ENCODE assay signal across 14 cellular contexts in the genomic region with DNA sequence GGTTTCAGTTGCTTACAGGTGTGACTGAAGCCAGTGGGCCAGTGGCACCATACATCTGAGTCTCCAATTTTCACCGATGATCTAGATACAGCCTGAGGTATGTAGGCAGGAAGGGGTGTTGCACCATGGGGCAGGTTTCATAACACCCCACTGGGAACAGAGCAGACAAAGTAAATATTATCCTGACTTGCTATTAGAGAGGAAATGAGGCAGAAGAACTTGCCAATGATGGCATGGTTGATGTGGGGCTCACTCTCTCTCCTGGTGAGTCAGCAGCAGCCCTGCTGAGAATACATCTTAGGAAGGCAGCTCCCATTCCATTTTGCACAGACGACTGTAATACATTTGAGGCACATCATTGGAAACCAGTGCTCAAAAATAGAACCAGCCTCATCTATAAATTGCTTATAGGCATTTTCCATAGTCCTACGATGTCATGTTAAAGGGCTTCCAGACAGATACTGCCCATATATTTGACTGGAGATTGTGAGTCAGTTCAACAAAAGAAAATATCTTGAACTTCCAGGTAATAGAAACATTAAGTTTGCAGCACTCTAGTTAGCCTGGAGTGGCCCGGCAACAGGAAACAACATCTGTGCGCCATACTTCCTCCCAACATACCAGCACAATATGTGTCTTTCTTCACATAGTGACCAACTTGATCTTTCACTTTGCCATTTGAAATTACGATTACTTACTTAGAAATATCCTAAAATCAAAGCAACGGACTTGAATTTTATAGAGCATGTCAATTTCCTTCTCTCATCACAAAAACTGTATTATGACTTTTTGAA.
DNase-seq lines count a peak whose midpoint lies in the region; ATAC-seq and TF ChIP-seq lines count a peak whose summit lies in the region.
"Had no signal": no experiment of that assay in that cellular context is flagged by ENCODE, and none has a peak within 500 bp of the region (broad histone marks: within the 10 kb centered on the region; RNA-seq: fewer than 3 reads in every experiment).

No MANE protein-coding gene starts in this region.

- no peak overlapping the region for H3K4me3 ChIP-seq in osteoblast (ENCODE audit: insufficient read depth, low read length)
- H3K4me3 ChIP-seq: K562, SJCRH30 had no signal

- H3K4me2 ChIP-seq in osteoblast (ENCODE audit: insufficient read depth, low read length) = peak overlapping the region; percentile 13

- peaks cover 10% of the 10 kb centered on the region for H3K4me1 ChIP-seq in osteoblast (ENCODE audit: insufficient read depth, low read length)
- H3K4me1 ChIP-seq: SJCRH30 had no signal

- no peaks in the 10 kb centered on the region for H3K36me3 ChIP-seq in osteoblast (ENCODE audit: insufficient read depth, low read length)
- H3K36me3 ChIP-seq: SJCRH30 had no signal

- peak overlapping the region; percentile 33 for H3K27ac ChIP-seq in epithelial cell of prostate
- peak overlapping the region; percentile 5 for H3K27ac ChIP-seq in osteoblast (ENCODE audit: low read depth, low read length)
- H3K27ac ChIP-seq: SJCRH30 had no signal

- H3K9me3 ChIP-seq in osteoblast (ENCODE audit: low read depth, low read length) = no peaks in the 10 kb centered on the region
- H3K9me3 ChIP-seq: SJCRH30 had no signal

- no peak for ATAC-seq in GM19023 (IDR thresholded peaks at IDR 0.05; ENCODE audit: unreplicated experiment)
- ATAC-seq in GM21737 (IDR thresholded peaks at IDR 0.05; ENCODE audit: unreplicated experiment) = no peak
- ATAC-seq: K562 had no signal

- no peaks in the 10 kb centered on the region for H3K79me2 ChIP-seq in osteoblast (ENCODE audit: insufficient read depth, low read length)

- TF ChIP-seq CTCF in osteoblast (IDR thresholded peaks at IDR 0.05; ENCODE audit: extremely low read depth, low read depth, low read length) = no peak

- H3K27me3 ChIP-seq in osteoblast (ENCODE audit: insufficient read depth, low read length) = no peaks in the 10 kb centered on the region
- H3K27me3 ChIP-seq: SJCRH30 had no signal

- H2AFZ ChIP-seq in osteoblast (ENCODE audit: low read length) = peak overlapping the region; percentile 70

- DNase-seq in Daoy (ENCODE audit: low read depth) (peak; percentile 80), NCI-H146 (lab: John Stamatoyannopoulos, UW) (peak; percentile 33), epithelial cell of prostate (ENCODE audit: low read depth, low spot score) (peak; percentile 75), osteoblast (ENCODE audit: insufficient read length, low spot score, missing footprints) (peak; percentile 83), T-helper 2 cell (no peak)
- DNase-seq in activated CD4-positive, CD25-positive, alpha-beta regulatory T cell (lab: John Stamatoyannopoulos, UW) = no peak
- DNase-seq: activated naive CD4-positive, alpha-beta T cell treated with anti-CD3 and anti-CD28 coated beads, Interleukin-2, amount 10 ng/mL, durations not matched to agents 7 days and 5 days; DMS 273 treated with DMSO at 0.1 percent for 48 hours; effector CD8-positive, alpha-beta T cell; nephron progenitor cell; SJCRH30 had no signal

- no peaks in the 10 kb centered on the region for H4K20me1 ChIP-seq in osteoblast (ENCODE audit: insufficient read depth, low read length)

Comparison
In these comparisons a context has a peak if more than half of its experiments do, and no peak if none do; other contexts are left out.
1. DNase-seq: peak in Daoy (single experiment), NCI-H146 (single experiment), epithelial cell of prostate (single experiment) and osteoblast (single experiment); none in activated CD4-positive, CD25-positive, alpha-beta regulatory T cell (0 of 4) and T-helper 2 cell (0 of 5).